ENCODE assay signal across 21 cellular contexts in the genomic region with DNA sequence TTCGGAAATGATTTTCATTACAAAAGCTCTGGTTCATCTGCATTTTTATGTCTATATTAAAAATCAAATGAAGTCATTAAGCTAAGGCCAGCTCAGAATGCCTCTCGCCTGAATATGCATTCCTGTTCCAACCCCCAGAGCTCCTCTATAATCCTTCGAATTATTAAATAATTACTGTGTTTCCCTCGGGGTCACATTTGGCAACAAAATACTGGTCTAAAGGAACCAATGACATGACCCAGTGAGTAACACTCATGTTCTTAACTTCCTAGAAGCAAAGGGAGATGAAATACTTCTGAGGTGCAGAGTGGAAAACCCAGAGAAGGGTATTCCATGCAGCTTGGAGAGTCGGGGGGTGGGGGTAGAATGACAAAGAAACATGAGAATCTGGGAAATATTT.
DNase-seq lines count a peak whose midpoint lies in the region; ATAC-seq and TF ChIP-seq lines count a peak whose summit lies in the region.
"Had no signal": no experiment of that assay in that cellular context is flagged by ENCODE, and none has a peak within 500 bp of the region (broad histone marks: within the 10 kb centered on the region; RNA-seq: fewer than 3 reads in every experiment).

No MANE protein-coding gene starts in this region.

- H3K4me1 Mint-ChIP-seq in activated CD8-positive, alpha-beta T cell treated with anti-CD3 and anti-CD28 coated beads for 36 hours (ENCODE audit: low read depth) = peaks cover 61% of the 10 kb centered on the region
- peaks cover 57 to 66% (median 65%) of the 10 kb centered on the region in 3 donors for H3K4me1 Mint-ChIP-seq in T-cell

- no peaks in the 10 kb centered on the region for H3K9me3 ChIP-seq in HUES64 (ENCODE audit: insufficient read depth, low read depth, low read length)
- no peaks in the 10 kb centered on the region for H3K9me3 ChIP-seq in mesenchymal stem cell (ENCODE audit: control insufficient read depth, low read length)
- no peaks in the 10 kb centered on the region for H3K9me3 ChIP-seq in gastrocnemius medialis
- H3K9me3 ChIP-seq: esophagus muscularis mucosa, testis, uterus had no signal

- H3K36me3 Mint-ChIP-seq in activated CD8-positive, alpha-beta T cell treated with anti-CD3 and anti-CD28 coated beads for 36 hours (ENCODE audit: low read depth) = peaks cover 63% of the 10 kb centered on the region
- H3K36me3 Mint-ChIP-seq in T-cell = peaks cover 53% of the 10 kb centered on the region

- H2BK5ac ChIP-seq in mesenchymal stem cell (ENCODE audit: low read depth, low read length, poor library complexity, severe bottlenecking) = no peak overlapping the region

- ATAC-seq in gastrocnemius medialis = no peak
- no peak for ATAC-seq in HG03097 (IDR thresholded peaks at IDR 0.05; ENCODE audit: low FRiP score, unreplicated experiment)
- no peak for ATAC-seq in activated CD8-positive, alpha-beta T cell treated with anti-CD3 and anti-CD28 coated beads for 36 hours
- no peak for ATAC-seq in T-cell (replicated peaks in 1 of 4)
- ATAC-seq: activated T-cell treated with anti-CD3 and anti-CD28 coated beads, Interleukin-2, amount 50 U/mL, for 72 hours; SK-N-SH treated with all-trans-retinoic acid at 6 μM for 48 hours had no signal

- DNase-seq in mesenchymal stem cell (no peak), gastrocnemius medialis (no peak), T-cell (no peak)
- no peak for DNase-seq in stimulated activated CD4-positive, alpha-beta T cell treated with anti-CD3 and anti-CD28 coated beads, Interleukin-12 subunit alpha, Interleukin-12 subunit beta, amount 100 ng/mL, for 4 hours
- no peak for DNase-seq in activated CD8-positive, alpha-beta T cell treated with anti-CD3 and anti-CD28 coated beads for 36 hours
- DNase-seq: activated T-cell treated with anti-CD3 and anti-CD28 coated beads, Interleukin-2, amount 50 U/mL, for 72 hours; aorta; effector CD8-positive, alpha-beta T cell; stimulated activated CD4-positive, alpha-beta T cell treated with anti-CD3 and anti-CD28 coated beads, Interleukin-4, amount 100 ng/mL, for 24 hours; stimulated activated naive B cell treated with anti-CD40 and anti-IgM and Interleukin-4, amounts not matched to agents 10 μg/mL and 1 μg/mL and 100 μg/mL, for 72 hours; testis had no signal

- H3K27ac ChIP-seq in HUES64 (ENCODE audit: low read depth, low read length) (0 out of 2 replicates have a peak overlapping the region, but pooled peaks have one; percentile 1), cingulate gyrus (ENCODE audit: low read depth, low read length) (peak overlapping the region; percentile 15), mesenchymal stem cell (ENCODE audit: low read length, poor library complexity, severe bottlenecking) (no peak overlapping the region), gastrocnemius medialis (peak overlapping the region; percentile 36 to 79 (median 62))
- H3K27ac ChIP-seq: HL-60, testis had no signal

- no peak overlapping the region for H3K4me3 Mint-ChIP-seq in activated CD8-positive, alpha-beta T cell treated with anti-CD3 and anti-CD28 coated beads for 36 hours
- no peak overlapping the region for H3K4me3 Mint-ChIP-seq in T-cell
- H3K4me3 Mint-ChIP-seq: activated CD4-positive, alpha-beta T cell treated with anti-CD3 and anti-CD28 coated beads, Interleukin-2, amount 10 ng/mL, durations not matched to agents 24 days and 14 days; activated naive CD4-positive, alpha-beta T cell treated with anti-CD3 and anti-CD28 coated beads, Interleukin-2, amount 50 U/mL, for 24 hours; activated T-cell treated with anti-CD3 and anti-CD28 coated beads, Interleukin-2, amount 50 U/mL, for 72 hours had no signal

- H4K91ac ChIP-seq in mesenchymal stem cell (ENCODE audit: low read length) = no peak overlapping the region

- peaks cover 32% of the 10 kb centered on the region for H3K79me1 ChIP-seq in mesenchymal stem cell (replicated peaks; ENCODE audit: low read length, poor library complexity, severe bottlenecking)

- no peak overlapping the region for H2AFZ ChIP-seq in mesenchymal stem cell (ENCODE audit: low read depth, low read length)

- CTCF ChIA-PET in activated CD8-positive, alpha-beta T cell treated with anti-CD3 and anti-CD28 coated beads for 36 hours (lab: Charles Lee) = interaction anchor here (0.9 kb wide), 2 partner anchors 10 to 13 kb away, joined by 3 read pairs; no protein-coding TSS in a partner anchor
- CTCF ChIA-PET in T-cell (lab: Charles Lee) = interaction anchor here in 1 of 2 donors (0.6 kb wide), 1 partner anchor 59 kb away, joined by 3 read pairs; no protein-coding TSS in a partner anchor

- H2BK120ac ChIP-seq in mesenchymal stem cell (ENCODE audit: low read depth, low read length) = no peak overlapping the region

- 83% methylated on average over 4 of the region's 5 CpGs for WGBS in HUES64
- WGBS in mesenchymal stem cell = 97% methylated on average over 4 of the region's 5 CpGs

- no peak overlapping the region for H3K4me3 ChIP-seq in HUES64 (ENCODE audit: low read length)
- H3K4me3 ChIP-seq in mesenchymal stem cell (ENCODE audit: insufficient read depth in 1 of 2, low read depth in 1 of 2, low read length in 2 of 2) = peak overlapping the region in 1 of 2 experiments; percentile 8
- no peak overlapping the region for H3K4me3 ChIP-seq in gastrocnemius medialis
- H3K4me3 ChIP-seq: esophagus muscularis mucosa, testis, uterus had no signal

- no peak overlapping the region for H3K27ac Mint-ChIP-seq in activated CD8-positive, alpha-beta T cell treated with anti-CD3 and anti-CD28 coated beads for 36 hours
- H3K27ac Mint-ChIP-seq in T-cell = no peak overlapping the region
- H3K27ac Mint-ChIP-seq: activated CD4-positive, alpha-beta T cell treated with anti-CD3 and anti-CD28 coated beads, Interleukin-2, amount 10 ng/mL, durations not matched to agents 24 days and 14 days; activated naive CD4-positive, alpha-beta T cell treated with anti-CD3 and anti-CD28 coated beads, Interleukin-2, amount 50 U/mL, for 24 hours; activated T-cell treated with anti-CD3 and anti-CD28 coated beads, Interleukin-2, amount 50 U/mL, for 72 hours had no signal

- H3K4me1 ChIP-seq in HUES64 (ENCODE audit: insufficient read depth, low read length) (peaks cover 55% of the 10 kb centered on the region), mesenchymal stem cell (ENCODE audit: control insufficient read depth, insufficient read depth, low read depth, low read length) (peaks cover 3% of the 10 kb centered on the region), gastrocnemius medialis (peaks cover 61 to 63% of the 10 kb centered on the region in 2 donors)

- POLR2A ChIA-PET in activated CD8-positive, alpha-beta T cell treated with anti-CD3 and anti-CD28 coated beads for 36 hours (lab: Charles Lee) = no interaction called here
- POLR2A ChIA-PET in T-cell (lab: Charles Lee) = no interaction called here

- H3K4ac ChIP-seq in mesenchymal stem cell (ENCODE audit: low read depth in 1 of 2, low read length in 2 of 2) = no peak overlapping the region

- intact Hi-C loops in gastrocnemius medialis (cut with DNase I; ENCODE audit: low total_unique reads) = loop anchor here (5.0 kb wide), 1 partner anchor 39 kb away; no protein-coding TSS in a partner anchor
- intact Hi-C loops in activated CD8-positive, alpha-beta T cell treated with anti-CD3 and anti-CD28 coated beads for 36 hours (cut with micrococcal nuclease) = no loop called here

- no peaks in the 10 kb centered on the region for H3K27me3 Mint-ChIP-seq in activated CD8-positive, alpha-beta T cell treated with anti-CD3 and anti-CD28 coated beads for 36 hours
- no peaks in the 10 kb centered on the region for H3K27me3 Mint-ChIP-seq in T-cell
- H3K27me3 Mint-ChIP-seq: activated CD4-positive, alpha-beta T cell treated with anti-CD3 and anti-CD28 coated beads, Interleukin-2, amount 10 ng/mL, durations not matched to agents 24 days and 14 days; activated naive CD4-positive, alpha-beta T cell treated with anti-CD3 and anti-CD28 coated beads, Interleukin-2, amount 50 U/mL, for 24 hours; IgD-negative memory B cell; stimulated activated naive B cell treated with anti-CD40 and anti-IgM and Interleukin-4, amounts not matched to agents 10 μg/mL and 1 μg/mL and 100 μg/mL, for 72 hours had no signal

- no peak overlapping the region for H2BK12ac ChIP-seq in mesenchymal stem cell (ENCODE audit: low read length in 2 of 2)

- H3K4me2 ChIP-seq in mesenchymal stem cell (ENCODE audit: low read length, poor library complexity, severe bottlenecking) = no peak overlapping the region

- no peak overlapping the region for H2AK5ac ChIP-seq in mesenchymal stem cell (ENCODE audit: low read length, severe bottlenecking)

- H3K9ac ChIP-seq in HUES64 (ENCODE audit: low read depth, low read length) (no peak overlapping the region), mesenchymal stem cell (ENCODE audit: low read length) (peak overlapping the region; percentile 47)

- TF ChIP-seq POLR2A in gastrocnemius medialis (IDR thresholded peaks at IDR 0.05) = no peak

- no peak overlapping the region for H3K14ac ChIP-seq in mesenchymal stem cell (ENCODE audit: low read length in 2 of 2)

- H3K27me3 ChIP-seq in HUES64 (ENCODE audit: insufficient read depth, low read length) (no peaks in the 10 kb centered on the region), mesenchymal stem cell (ENCODE audit: control insufficient read depth in 1 of 2, insufficient read depth in 1 of 2, low read length in 2 of 2) (no peaks in the 10 kb centered on the region), gastrocnemius medialis (no peaks in the 10 kb centered on the region)
- H3K27me3 ChIP-seq: esophagus muscularis mucosa, testis, uterus had no signal

- H3K23ac ChIP-seq in mesenchymal stem cell (ENCODE audit: low read length in 2 of 2) = no peak overlapping the region

- in situ Hi-C loops in gastrocnemius medialis (cut with MboI; ENCODE audit: low sequenced_read_pairs in 4 of 4) = no loop called here

- no peaks in the 10 kb centered on the region for H3K9me3 Mint-ChIP-seq in activated CD8-positive, alpha-beta T cell treated with anti-CD3 and anti-CD28 coated beads for 36 hours
- H3K9me3 Mint-ChIP-seq in T-cell = no peaks in the 10 kb centered on the region
- H3K9me3 Mint-ChIP-seq: activated CD4-positive, alpha-beta T cell treated with anti-CD3 and anti-CD28 coated beads, Interleukin-2, amount 10 ng/mL, durations not matched to agents 24 days and 14 days; activated naive CD4-positive, alpha-beta T cell treated with anti-CD3 and anti-CD28 coated beads, Interleukin-2, amount 50 U/mL, for 24 hours; activated T-cell treated with anti-CD3 and anti-CD28 coated beads, Interleukin-2, amount 50 U/mL, for 72 hours; IgD-negative memory B cell; stimulated activated naive B cell treated with anti-CD40 and anti-IgM and Interleukin-4, amounts not matched to agents 10 μg/mL and 1 μg/mL and 100 μg/mL, for 72 hours had no signal

- TF ChIP-seq CTCF in gastrocnemius medialis (IDR thresholded peaks at IDR 0.05 in 4 of 5, conservative IDR thresholded peaks at IDR 0.05 in 1 of 5) = no peak
- no peak for TF ChIP-seq CTCF in activated CD8-positive, alpha-beta T cell treated with anti-CD3 and anti-CD28 coated beads for 36 hours (IDR thresholded peaks at IDR 0.05)

- peaks cover 40% of the 10 kb centered on the region for H3K36me3 ChIP-seq in HUES64 (ENCODE audit: insufficient read depth, low read length)
- peaks cover 19 to 20% of the 10 kb centered on the region in 2 experiments for H3K36me3 ChIP-seq in mesenchymal stem cell (ENCODE audit: control insufficient read depth in 1 of 2, insufficient read depth in 2 of 2, low read depth in 1 of 2, low read length in 2 of 2)
- no peaks in the 10 kb centered on the region for H3K36me3 ChIP-seq in gastrocnemius medialis
- H3K36me3 ChIP-seq: uterus had no signal

- no peak overlapping the region for H3K18ac ChIP-seq in mesenchymal stem cell (ENCODE audit: low read depth in 1 of 2, low read length in 2 of 2)

- H2BK15ac ChIP-seq in mesenchymal stem cell (ENCODE audit: low read depth, poor library complexity, severe bottlenecking) = no peak overlapping the region

- no peak overlapping the region for H4K8ac ChIP-seq in mesenchymal stem cell (ENCODE audit: low read length)
